In genomic region chr2:142617461-142617860, GRCh38 we compare ENCODE assay signal across 11 cellular contexts.
"Had no signal": no experiment of that assay in that cellular context is flagged by ENCODE, and none has a peak within 500 bp of the region (broad histone marks: within the 10 kb centered on the region; RNA-seq: fewer than 3 reads in every experiment).

No MANE protein-coding gene starts in this region.

- H3K36me3 ChIP-seq: HAP-1 had no signal

- H2AFZ ChIP-seq: GM23248, GM23338 had no signal

- H3K9ac ChIP-seq: GM23248 had no signal

- H3K27ac ChIP-seq: GM23248 had no signal

- H3K4me2 ChIP-seq: GM23338 had no signal

- FAIRE-seq: H1, H54 had no signal

- H3K4me3 ChIP-seq: GM23248, GM23338, HAP-1 had no signal

- H3K9me3 ChIP-seq: HAP-1 had no signal

- DNase-seq: GM23248, GOT3, H7, H9, HCEC 1CT, HFFc6 had no signal

- ATAC-seq: GM23338, HCT116 had no signal

- H3K4me1 ChIP-seq: HAP-1 had no signal
